ENCODE assay signal across 8 cellular contexts in genomic region chr4:54318904-54319303, GRCh38.
A peak's percentile ranks its signal among the peaks of the same experiment; 100 is the strongest.
DNase-seq lines count a peak whose midpoint lies in the region; FAIRE-seq lines count a peak whose summit lies in the region.

No MANE protein-coding gene starts in this region.

- no peak for FAIRE-seq in small intestine (lab: Jason Lieb, UNC)

- no peak overlapping the region for H3K4me3 ChIP-seq in small intestine (ENCODE audit: low read depth in 1 of 2, low read length in 2 of 2)

- H3K27me3 ChIP-seq in small intestine (ENCODE audit: control insufficient read depth in 2 of 2, insufficient read depth in 2 of 2, low read length in 2 of 2): no peaks in the 10 kb centered on the region

- no peak overlapping the region for H3K27ac ChIP-seq in small intestine (ENCODE audit: low read depth in 1 of 2, low read length in 1 of 2)

- no peaks in the 10 kb centered on the region for H3K36me3 ChIP-seq in small intestine (ENCODE audit: control insufficient read depth in 2 of 2, insufficient read depth in 2 of 2, low read length in 2 of 2)

- WGBS in small intestine, 3 donors: 28 to 34% (median 30%) methylated on average over 5 of the region's 5 CpGs

- peak; percentile 21 for DNase-seq in stimulated activated CD4-positive, alpha-beta T cell treated with anti-CD3 and anti-CD28 coated beads, Interleukin-15, amount 100 ng/mL, for 24 hours
- DNase-seq in stimulated activated CD4-positive, alpha-beta T cell treated with anti-CD3 and anti-CD28 coated beads, Interleukin-4, amount 100 ng/mL, for 1 hour: no peak
- DNase-seq in HS-5 (ENCODE audit: low read depth) (peak; percentile 2), SW480 (ENCODE audit: low spot score) (peak; percentile 4), foreskin melanocyte (peak; percentile 23), small intestine (peak; percentile 15), NCI-H510A treated with DMSO at 0.1 percent for 48 hours (lab: John Stamatoyannopoulos, UW) (no peak), NCI-H774 (lab: John Stamatoyannopoulos, UW) (no peak)

- H3K4me1 ChIP-seq in small intestine (ENCODE audit: control insufficient read depth in 2 of 2, insufficient read depth in 1 of 2, low read depth in 1 of 2, low read length in 1 of 2): no peaks in the 10 kb centered on the region

- H3K9me3 ChIP-seq in small intestine (ENCODE audit: control insufficient read depth, low read depth): no peaks in the 10 kb centered on the region

Comparison
In these comparisons a context has a peak if more than half of its experiments do, and no peak if none do; other contexts are left out.
1. DNase-seq: peak in stimulated activated CD4-positive, alpha-beta T cell treated with anti-CD3 and anti-CD28 coated beads, Interleukin-15, amount 100 ng/mL, for 24 hours (single experiment), HS-5 (single experiment), SW480 (single experiment), foreskin melanocyte (single experiment) and small intestine (single experiment); none in stimulated activated CD4-positive, alpha-beta T cell treated with anti-CD3 and anti-CD28 coated beads, Interleukin-4, amount 100 ng/mL, for 1 hour (single experiment), NCI-H510A treated with DMSO at 0.1 percent for 48 hours (single experiment) and NCI-H774 (single experiment).